34 cellular contexts compared by ENCODE assay signal in genomic region chr13:49476529-49476928, GRCh38.
DNase-seq lines count a peak whose midpoint lies in the region; ATAC-seq and TF ChIP-seq lines count a peak whose summit lies in the region.
"Had no signal": no experiment of that assay in that cellular context is flagged by ENCODE, and none has a peak within 500 bp of the region (broad histone marks: within the 10 kb centered on the region; RNA-seq: fewer than 3 reads in every experiment).

No MANE protein-coding gene starts in this region.

- H3K36me3 Mint-ChIP-seq in stimulated activated effector memory CD8-positive, alpha-beta T cell treated with anti-CD3 and anti-CD28 coated beads, Interleukin-12 subunit alpha, Interleukin-12 subunit beta, amount 100 ng/mL, for 72 hours: peaks cover 85% of the 10 kb centered on the region

- peak overlapping the region; percentile 60 for H3K27ac Mint-ChIP-seq in stimulated activated effector memory CD8-positive, alpha-beta T cell treated with anti-CD3 and anti-CD28 coated beads, Interleukin-12 subunit alpha, Interleukin-12 subunit beta, amount 100 ng/mL, for 72 hours
- H3K27ac Mint-ChIP-seq: B cell; CD4-positive, alpha-beta T cell; CD4-positive, CD25-positive, alpha-beta regulatory T cell; CD8-positive, alpha-beta memory T cell; CD8-positive, alpha-beta T cell had no signal

- no peak for TF ChIP-seq CTCF in C4-2B (conservative IDR thresholded peaks at IDR 0.05)
- TF ChIP-seq CTCF in LNCaP clone FGC (IDR thresholded peaks at IDR 0.05; ENCODE audit: control insufficient read depth, extremely low read depth, insufficient read depth): no peak
- TF ChIP-seq CTCF in VCaP (conservative IDR thresholded peaks at IDR 0.05): no peak

- H3K4me3 Mint-ChIP-seq in stimulated activated effector memory CD8-positive, alpha-beta T cell treated with anti-CD3 and anti-CD28 coated beads, Interleukin-12 subunit alpha, Interleukin-12 subunit beta, amount 100 ng/mL, for 72 hours: no peak overlapping the region
- H3K4me3 Mint-ChIP-seq: B cell; CD14-positive monocyte; CD4-positive, alpha-beta memory T cell; CD4-positive, alpha-beta T cell; CD4-positive, CD25-positive, alpha-beta regulatory T cell; CD8-positive, alpha-beta memory T cell; CD8-positive, alpha-beta T cell had no signal

- no peak for ATAC-seq in stimulated activated effector memory CD8-positive, alpha-beta T cell treated with anti-CD3 and anti-CD28 coated beads, Interleukin-12 subunit alpha, Interleukin-12 subunit beta, amount 100 ng/mL, for 72 hours
- ATAC-seq in GM21723 (IDR thresholded peaks at IDR 0.05; ENCODE audit: unreplicated experiment): no peak
- no peak for ATAC-seq in GM18517 (IDR thresholded peaks at IDR 0.05; ENCODE audit: unreplicated experiment)
- ATAC-seq: A549; CD8-positive, alpha-beta T cell had no signal

- no peaks in the 10 kb centered on the region for H3K9me3 Mint-ChIP-seq in stimulated activated effector memory CD8-positive, alpha-beta T cell treated with anti-CD3 and anti-CD28 coated beads, Interleukin-12 subunit alpha, Interleukin-12 subunit beta, amount 100 ng/mL, for 72 hours
- H3K9me3 Mint-ChIP-seq: CD14-positive monocyte; CD4-positive, alpha-beta memory T cell; CD4-positive, alpha-beta T cell; CD4-positive, CD25-positive, alpha-beta regulatory T cell; CD8-positive, alpha-beta memory T cell; CD8-positive, alpha-beta T cell had no signal

- H3K27ac ChIP-seq in C4-2B: peak overlapping the region; percentile 50; the same call in 1 of the 2 replicates
- H3K27ac ChIP-seq in VCaP: peak overlapping the region; percentile 24; the same call in 1 of the 2 replicates
- no peak overlapping the region for H3K27ac ChIP-seq in caudate nucleus (ENCODE audit: low read depth, low read length)
- H3K27ac ChIP-seq: 22Rv1; A549; BLaER1; BLaER1 treated with 17β-estradiol and CSF1 and Interleukin-3, amounts not matched to agents 10 nM and 100 nM had no signal

- no peak overlapping the region for H3K4me3 ChIP-seq in LNCaP clone FGC (ENCODE audit: low read depth, low read length)
- H3K4me3 ChIP-seq: A549; BLaER1; BLaER1 treated with 17β-estradiol and CSF1 and Interleukin-3, amounts not matched to agents 10 nM and 100 nM had no signal

- no peaks in the 10 kb centered on the region for H3K4me1 Mint-ChIP-seq in stimulated activated effector memory CD8-positive, alpha-beta T cell treated with anti-CD3 and anti-CD28 coated beads, Interleukin-12 subunit alpha, Interleukin-12 subunit beta, amount 100 ng/mL, for 72 hours
- H3K4me1 Mint-ChIP-seq: B cell; CD14-positive monocyte; CD4-positive, alpha-beta memory T cell; CD4-positive, CD25-positive, alpha-beta regulatory T cell; CD8-positive, alpha-beta memory T cell had no signal

- DNase-seq in LNCaP clone FGC (ENCODE audit: low read depth): peak; percentile 57
- DNase-seq in stimulated activated effector memory CD8-positive, alpha-beta T cell treated with anti-CD3 and anti-CD28 coated beads, Interleukin-12 subunit alpha, Interleukin-12 subunit beta, amount 100 ng/mL, for 72 hours (ENCODE audit: low spot score in 2 of 2): no peak
- DNase-seq in caudate nucleus (lab: John Stamatoyannopoulos, UW): no peak
- no peak for DNase-seq in epidermal melanocyte (ENCODE audit: insufficient read length, low spot score)
- DNase-seq: 8988T; ACHN; AML-193; BE2C; C1 segment of cervical spinal cord; Caco-2; Calu3; CD4-positive, alpha-beta memory T cell; CD4-positive, alpha-beta T cell; CD4-positive, CD25-positive, alpha-beta regulatory T cell; CD8-positive, alpha-beta memory T cell; CD8-positive, alpha-beta T cell; COR-L47; DMS 273 treated with DMSO at 0.1 percent for 48 hours; DMS153; DMS53; DMS79; DMS79 treated with DMSO at 0.1 percent for 48 hours; DND-41; EL had no signal
